8 cellular contexts compared by ENCODE assay signal in the genomic region with DNA sequence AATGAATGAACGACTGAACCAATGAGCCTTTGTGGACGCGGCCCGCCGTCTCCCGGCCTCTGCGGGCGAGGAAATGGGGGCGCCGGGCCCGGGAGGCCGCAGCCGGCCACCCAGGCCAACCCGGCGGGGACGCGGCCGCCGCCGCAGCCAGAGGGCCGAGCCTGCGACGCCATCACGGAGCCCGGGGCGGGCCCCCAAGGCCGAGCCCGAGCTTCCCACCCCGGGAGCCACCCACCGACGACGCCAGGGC. TPM values are rescaled to one million over a fixed set of nuclear protein-coding genes. Genes with fewer than 3 reads are reported as not detected.
DNase-seq lines count a peak whose midpoint lies in the region; ATAC-seq, FAIRE-seq and TF ChIP-seq lines count a peak whose summit lies in the region.

No MANE protein-coding gene starts in this region.

- no peaks in the 10 kb centered on the region for H3K9me3 ChIP-seq in liver (ENCODE audit: control insufficient read depth in 4 of 4, low read length in 3 of 4)
- no peaks in the 10 kb centered on the region for H3K9me3 ChIP-seq in upper lobe of right lung

- no peaks in the 10 kb centered on the region for H3K27me3 Mint-ChIP-seq in activated naive CD4-positive, alpha-beta T cell treated with anti-CD3 and anti-CD28 coated beads, Interleukin-2, amount 10 ng/mL, durations not matched to agents 7 days and 5 days

- H3K36me3 ChIP-seq in liver (ENCODE audit: control insufficient read depth in 4 of 4, insufficient read depth in 3 of 4, low read depth in 1 of 4, low read length in 3 of 4) (peaks cover 4 to 12% (median 7%) of the 10 kb centered on the region in 4 donors), upper lobe of right lung (peaks cover 27% of the 10 kb centered on the region)

- peak overlapping the region; percentile 61 to 63 for H3K9ac ChIP-seq in liver (ENCODE audit: low read depth in 1 of 2, low read length in 2 of 2)

- CTCF ChIA-PET in activated naive CD4-positive, alpha-beta T cell treated with anti-CD3 and anti-CD28 coated beads, Interleukin-2, amount 10 ng/mL, durations not matched to agents 7 days and 5 days (lab: Charles Lee) = no interaction called here

- H3K27me3 ChIP-seq in liver (ENCODE audit: control insufficient read depth in 4 of 4, insufficient read depth in 4 of 4, low read length in 3 of 4) = no peaks in the 10 kb centered on the region
- H3K27me3 ChIP-seq in upper lobe of right lung = no peaks in the 10 kb centered on the region

- H3K4me1 ChIP-seq in liver (ENCODE audit: control insufficient read depth in 4 of 4, insufficient read depth in 4 of 4, low read length in 3 of 4) (peaks cover 2 to 23% (median 17%) of the 10 kb centered on the region in 4 donors), upper lobe of right lung (peaks cover 17% of the 10 kb centered on the region)

- WGBS in liver = under 1% methylated on average over 32 of the region's 32 CpGs

- H3K27ac Mint-ChIP-seq in activated naive CD4-positive, alpha-beta T cell treated with anti-CD3 and anti-CD28 coated beads, Interleukin-2, amount 10 ng/mL, durations not matched to agents 7 days and 5 days = peak overlapping the region; percentile 93
- peak overlapping the region in 1 of 2 donors; percentile 85 for H3K27ac Mint-ChIP-seq in activated naive CD4-positive, alpha-beta T cell treated with anti-CD3 and anti-CD28 coated beads, Interleukin-2, amount 50 U/mL, for 72 hours

- ATAC-seq in activated naive CD4-positive, alpha-beta T cell treated with anti-CD3 and anti-CD28 coated beads, Interleukin-2, amount 50 U/mL, for 72 hours = no peak
- ATAC-seq in upper lobe of right lung = no peak

- intact Hi-C loops in upper lobe of right lung (cut with DNase I) = no loop called here

- DNase-seq in activated naive CD4-positive, alpha-beta T cell treated with anti-CD3 and anti-CD28 coated beads, Interleukin-2, amount 10 ng/mL, durations not matched to agents 7 days and 5 days = no peak
- DNase-seq in activated naive CD4-positive, alpha-beta T cell treated with anti-CD3 and anti-CD28 coated beads, Interleukin-2, amount 50 U/mL, for 72 hours (ENCODE audit: low spot score in 2 of 2) = no peak
- DNase-seq in activated T-helper 9 cell treated with anti-CD3 and anti-CD28 coated beads, Interleukin-2, amount 50 U/mL, for 16 hours (ENCODE audit: low read depth) = peak; percentile 2
- DNase-seq in upper lobe of right lung (no peak), NCI-H510A (lab: John Stamatoyannopoulos, UW) (no peak), D721Med (ENCODE audit: insufficient read length, low spot score) (no peak), SIG-M5 treated with dmso at 0.1 percent for 504 hours (lab: John Stamatoyannopoulos, UW; ENCODE audit: unreplicated experiment) (no peak)

- H3K4me3 ChIP-seq in liver (ENCODE audit: low read depth in 1 of 3, low read length in 3 of 3) (peak overlapping the region; percentile 67 to 96 (median 91)), upper lobe of right lung (peak overlapping the region; percentile 88)

- H3K4me1 Mint-ChIP-seq in activated naive CD4-positive, alpha-beta T cell treated with anti-CD3 and anti-CD28 coated beads, Interleukin-2, amount 10 ng/mL, durations not matched to agents 7 days and 5 days = peaks cover 45% of the 10 kb centered on the region

- TF ChIP-seq CTCF in liver (IDR thresholded peaks at IDR 0.05; ENCODE audit: low read depth, low read length, missing input control) (no peak), upper lobe of right lung (IDR thresholded peaks at IDR 0.05) (no peak), D721Med (IDR thresholded peaks at IDR 0.05; ENCODE audit: insufficient read depth, missing control alignments) (no peak)

- H3K4me3 Mint-ChIP-seq in activated naive CD4-positive, alpha-beta T cell treated with anti-CD3 and anti-CD28 coated beads, Interleukin-2, amount 10 ng/mL, durations not matched to agents 7 days and 5 days = peak overlapping the region; percentile 96

- FAIRE-seq in D721Med (lab: Jason Lieb, UNC) = no peak

- no peaks in the 10 kb centered on the region for H3K9me3 Mint-ChIP-seq in activated naive CD4-positive, alpha-beta T cell treated with anti-CD3 and anti-CD28 coated beads, Interleukin-2, amount 10 ng/mL, durations not matched to agents 7 days and 5 days
- H3K9me3 Mint-ChIP-seq in activated naive CD4-positive, alpha-beta T cell treated with anti-CD3 and anti-CD28 coated beads, Interleukin-2, amount 50 U/mL, for 72 hours = no peaks in the 10 kb centered on the region

- TF ChIP-seq RAD21 in liver (IDR thresholded peaks at IDR 0.05) = no peak

- H3K27ac ChIP-seq in liver (ENCODE audit: low read depth in 1 of 2, low read length in 2 of 2) (peak overlapping the region; percentile 80), upper lobe of right lung (peak overlapping the region; percentile 96)

- H3K36me3 Mint-ChIP-seq in activated naive CD4-positive, alpha-beta T cell treated with anti-CD3 and anti-CD28 coated beads, Interleukin-2, amount 10 ng/mL, durations not matched to agents 7 days and 5 days = peaks cover 37% of the 10 kb centered on the region
- peaks cover 17 to 26% of the 10 kb centered on the region in 2 donors for H3K36me3 Mint-ChIP-seq in activated naive CD4-positive, alpha-beta T cell treated with anti-CD3 and anti-CD28 coated beads, Interleukin-2, amount 50 U/mL, for 72 hours

TF ChIP-seq in liver, 16 proteins besides CTCF, POLR2A, EP300 and RAD21 (continues in another document):
- TF ChIP-seq HNF4G (IDR thresholded peaks at IDR 0.05) = no peak
- TF ChIP-seq YY1 (IDR thresholded peaks at IDR 0.05) = no peak
- TF ChIP-seq, protein P1, sequence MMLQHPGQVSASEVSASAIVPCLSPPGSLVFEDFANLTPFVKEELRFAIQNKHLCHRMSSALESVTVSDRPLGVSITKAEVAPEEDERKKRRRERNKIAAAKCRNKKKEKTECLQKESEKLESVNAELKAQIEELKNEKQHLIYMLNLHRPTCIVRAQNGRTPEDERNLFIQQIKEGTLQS (IDR thresholded peaks at IDR 0.05) = no peak
- TF ChIP-seq, protein P2, sequence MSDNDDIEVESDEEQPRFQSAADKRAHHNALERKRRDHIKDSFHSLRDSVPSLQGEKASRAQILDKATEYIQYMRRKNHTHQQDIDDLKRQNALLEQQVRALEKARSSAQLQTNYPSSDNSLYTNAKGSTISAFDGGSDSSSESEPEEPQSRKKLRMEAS (IDR thresholded peaks at IDR 0.05) = no peak
- no peak for TF ChIP-seq TAF1 (conservative IDR thresholded peaks at IDR 0.05)
- TF ChIP-seq FOXA1 (IDR thresholded peaks at IDR 0.05) = no peak
- TF ChIP-seq JUND (IDR thresholded peaks at IDR 0.05) = no peak
- no peak for TF ChIP-seq EGR1 (IDR thresholded peaks at IDR 0.05; ENCODE audit: low read depth in 2 of 2)
- TF ChIP-seq NR2F2 (IDR thresholded peaks at IDR 0.05) = no peak
- no peak for TF ChIP-seq REST (IDR thresholded peaks at IDR 0.05)
- TF ChIP-seq GABPA (IDR thresholded peaks at IDR 0.05 in 1 of 2, conservative IDR thresholded peaks at IDR 0.05 in 1 of 2) = no peak
- no peak for TF ChIP-seq HNF4A (conservative IDR thresholded peaks at IDR 0.05)
- TF ChIP-seq FOXA2 (IDR thresholded peaks at IDR 0.05) = no peak
- TF ChIP-seq SP1 (IDR thresholded peaks at IDR 0.05) = no peak
- TF ChIP-seq RXRA (IDR thresholded peaks at IDR 0.05) = no peak

RNA-seq across cellular contexts. Expression of gene SUGP2, which starts 0.2 kb away (rescaled TPM):
- 100 to 1,000 TPM; 119 to 248 TPM for total RNA-seq in activated naive CD4-positive, alpha-beta T cell treated with anti-CD3 and anti-CD28 coated beads, Interleukin-2, amount 50 U/mL, for 72 hours
- 10 to 100 TPM; 18.7 to 29.0 TPM for total RNA-seq in liver
- polyA plus RNA-seq in liver = 10 to 100 TPM in 1 of 2 donors, 1 to 10 TPM in 1; 9.6 to 19.7 TPM
- 75.6 TPM for total RNA-seq in upper lobe of right lung

RNA-seq across cellular contexts. Expression of gene ARMC6, which starts 0.3 kb away (rescaled TPM):
- 10 to 100 TPM; 22.4 to 34.8 TPM for total RNA-seq in activated naive CD4-positive, alpha-beta T cell treated with anti-CD3 and anti-CD28 coated beads, Interleukin-2, amount 50 U/mL, for 72 hours
- total RNA-seq in liver = 10 to 100 TPM; 28.7 to 31.2 TPM
- polyA plus RNA-seq in liver = 10 to 100 TPM; 23.9 to 38.3 TPM
- 21.7 TPM for total RNA-seq in upper lobe of right lung

RNA-seq across cellular contexts. Expression of gene SLC25A42, which starts 30.7 kb away (rescaled TPM):
- 10 to 100 TPM; 15.1 to 19.2 TPM for total RNA-seq in activated naive CD4-positive, alpha-beta T cell treated with anti-CD3 and anti-CD28 coated beads, Interleukin-2, amount 50 U/mL, for 72 hours
- total RNA-seq in liver (10 to 100 TPM; 24.7 to 79.7 TPM), upper lobe of right lung (12.7 TPM)
- polyA plus RNA-seq in liver = 10 to 100 TPM; 40.7 to 89.6 TPM
